8 cellular contexts compared by ENCODE assay signal in genomic region chr17:61410100-61410551, GRCh38. TPM values are rescaled to one million over a fixed set of nuclear protein-coding genes. Genes with fewer than 3 reads are reported as not detected.
DNase-seq lines count a peak whose midpoint lies in the region; ATAC-seq and TF ChIP-seq lines count a peak whose summit lies in the region.

No MANE protein-coding gene starts in this region.

- peak overlapping the region; percentile 75 for H3K4me3 Mint-ChIP-seq in activated B cell treated with CpG ODN at 0.5 μM for 24 hours

- H3K9me3 Mint-ChIP-seq in activated B cell treated with CpG ODN at 0.5 μM for 24 hours, result no peaks in the 10 kb centered on the region

- H3K36me3 ChIP-seq in right atrium auricular region (no peaks in the 10 kb centered on the region), spleen (peaks cover 0 to 28% (median 0%) of the 10 kb centered on the region in 6 donors)

- ATAC-seq in activated B cell treated with CpG ODN at 0.5 μM for 24 hours (ENCODE audit: low read depth) (no peak), HG03039 (IDR thresholded peaks at IDR 0.05; ENCODE audit: unreplicated experiment) (no peak)

- H3K4me3 ChIP-seq in right atrium auricular region (peak overlapping the region in 1 of 2 donors; percentile 60), spleen (peak overlapping the region in 5 of 8 donors; percentile 17 to 75 (median 61))

- no peak for TF ChIP-seq CTCF in activated B cell treated with CpG ODN at 0.5 μM for 24 hours (IDR thresholded peaks at IDR 0.05)
- TF ChIP-seq CTCF in right atrium auricular region (IDR thresholded peaks at IDR 0.05), result no peak
- no peak for TF ChIP-seq CTCF in spleen (IDR thresholded peaks at IDR 0.05 in 8 of 11, conservative IDR thresholded peaks at IDR 0.05 in 3 of 11)

- no peak overlapping the region for H3K27ac Mint-ChIP-seq in activated B cell treated with CpG ODN at 0.5 μM for 24 hours

- no peaks in the 10 kb centered on the region for H3K9me3 ChIP-seq in right atrium auricular region
- H3K9me3 ChIP-seq in spleen, result no peaks in the 10 kb centered on the region

- H3K27me3 Mint-ChIP-seq in activated B cell treated with CpG ODN at 0.5 μM for 24 hours, result peaks cover 39% of the 10 kb centered on the region

- H3K36me3 Mint-ChIP-seq in activated B cell treated with CpG ODN at 0.5 μM for 24 hours (ENCODE audit: low read depth), result no peaks in the 10 kb centered on the region

- CTCF ChIA-PET in activated B cell treated with CpG ODN at 0.5 μM for 24 hours (lab: Charles Lee), result interaction anchor here (1.3 to 1.4 kb wide), 2 partner anchors 427 to 689 kb away, joined by 3 to 6 read pairs; no protein-coding TSS in a partner anchor

- peak; percentile 1 for DNase-seq in HK-2 (ENCODE audit: unreplicated experiment)
- DNase-seq in activated B cell treated with CpG ODN at 0.5 μM for 24 hours, result no peak
- DNase-seq in right atrium auricular region (ENCODE audit: low spot score), result no peak
- DNase-seq in spleen, result peak; percentile 66
- no peak for DNase-seq in NCI-H2107 treated with DMSO at 0.1 percent for 48 hours (lab: John Stamatoyannopoulos, UW; ENCODE audit: unreplicated experiment)
- no peak for DNase-seq in NCI-H1436 (lab: John Stamatoyannopoulos, UW)
- no peak for DNase-seq in HPDE6-E6E7 (ENCODE audit: extremely low spot score)

- no peak for TF ChIP-seq POLR2A in spleen (IDR thresholded peaks at IDR 0.05)

- peaks cover 32% of the 10 kb centered on the region for H3K4me1 Mint-ChIP-seq in activated B cell treated with CpG ODN at 0.5 μM for 24 hours

- POLR2A ChIA-PET in activated B cell treated with CpG ODN at 0.5 μM for 24 hours (lab: Charles Lee), result no interaction called here

- H3K4me1 ChIP-seq in right atrium auricular region, result peaks cover 0 to 61% of the 10 kb centered on the region in 2 donors
- H3K4me1 ChIP-seq in spleen, result peaks cover 31 to 92% (median 66%) of the 10 kb centered on the region in 6 donors

- 17 to 22% (median 19%) methylated on average over 12 of the region's 12 CpGs for WGBS in spleen, 5 donors

- intact Hi-C loops in activated B cell treated with CpG ODN at 0.5 μM for 24 hours (cut with micrococcal nuclease), result loop anchor here (2.0 to 5.0 kb wide), 4 partner anchors 45 to 733 kb away; partner anchors contain the start of gene BCAS3
- intact Hi-C loops in spleen (cut with DNase I; ENCODE audit: low total_unique reads), result loop anchor here (10.0 kb wide), 1 partner anchor 685 kb away; no protein-coding TSS in a partner anchor

- H3K27me3 ChIP-seq in right atrium auricular region (peaks cover 0 to 6% of the 10 kb centered on the region in 2 donors), spleen (replicated peaks in 1 of 7) (peaks cover 4 to 100% (median 74%) of the 10 kb centered on the region in 7 donors)

- H3K27ac ChIP-seq in right atrium auricular region, result peak overlapping the region; percentile 69 to 88
- peak overlapping the region in 6 of 8 donors; percentile 32 to 84 (median 72) for H3K27ac ChIP-seq in spleen

RNA-seq across cellular contexts. Expression of gene TBX2, which starts 10.5 kb away (rescaled TPM):
- total RNA-seq in activated B cell treated with CpG ODN at 0.5 μM for 24 hours (not detected in 2 replicates), right atrium auricular region (1 to 10 TPM; 4.3 to 6.9 TPM), spleen (10 to 100 TPM; 10.1 to 57.6 (median 32.8) TPM)
- 10 to 100 TPM in 2 of 3 donors, 1 to 10 TPM in 1; 6.4 to 21.0 (median 10.9) TPM for polyA plus RNA-seq in spleen

RNA-seq across cellular contexts. Expression of gene TBX4, which starts 42.1 kb away (rescaled TPM):
- total RNA-seq in activated B cell treated with CpG ODN at 0.5 μM for 24 hours, result not detected in 2 replicates
- total RNA-seq in right atrium auricular region, result not detected
- not detected for total RNA-seq in spleen
- not detected for polyA plus RNA-seq in spleen

Comparison
In these comparisons a context has a peak if more than half of its experiments do, and no peak if none do; other contexts are left out.
1. DNase-seq: peak in HK-2 (single experiment) and spleen (single experiment); none in activated B cell treated with CpG ODN at 0.5 μM for 24 hours (single experiment), right atrium auricular region (single experiment), NCI-H2107 treated with DMSO at 0.1 percent for 48 hours (single experiment), NCI-H1436 (single experiment) and HPDE6-E6E7 (single experiment).